Comparison of ENCODE assay signal across 10 cellular contexts in genomic region chr11:67022341-67022933, GRCh38. TPM values are rescaled to one million over a fixed set of nuclear protein-coding genes. Genes with fewer than 3 reads are reported as not detected.
DNase-seq lines count a peak whose midpoint lies in the region; ATAC-seq lines count a peak whose summit lies in the region.
"Had no signal": no experiment of that assay in that cellular context is flagged by ENCODE, and none has a peak within 500 bp of the region (broad histone marks: within the 10 kb centered on the region; RNA-seq: fewer than 3 reads in every experiment).

No MANE protein-coding gene starts in this region.

- H3K4me3 Mint-ChIP-seq in natural killer cell treated with Interleukin-12 subunit alpha and Interleukin-12 subunit beta and Interleukin-15 and Interleukin-18, amount 100 ng/mL, for 72 hours, result peak overlapping the region; percentile 20
- H3K4me3 Mint-ChIP-seq: dendritic cell treated with granulocyte-macrophage colony-stimulating factor and Interleukin-4, amounts not matched to agents 40 ng/mL and 50 ng/mL, for 4 days had no signal

- H3K27me3 Mint-ChIP-seq in natural killer cell treated with Interleukin-12 subunit alpha and Interleukin-12 subunit beta and Interleukin-15 and Interleukin-18, amount 100 ng/mL, for 72 hours, result peaks cover 5 to 31% of the 10 kb centered on the region in 2 donors

- ATAC-seq in natural killer cell treated with Interleukin-12 subunit alpha and Interleukin-12 subunit beta and Interleukin-15 and Interleukin-18, amount 100 ng/mL, for 72 hours, result no peak
- no peak for ATAC-seq in HG02588 (IDR thresholded peaks at IDR 0.05; ENCODE audit: unreplicated experiment)

- H3K9me3 Mint-ChIP-seq in natural killer cell treated with Interleukin-12 subunit alpha and Interleukin-12 subunit beta and Interleukin-15 and Interleukin-18, amount 100 ng/mL, for 72 hours, result no peaks in the 10 kb centered on the region
- H3K9me3 Mint-ChIP-seq: dendritic cell treated with granulocyte-macrophage colony-stimulating factor and Interleukin-4, amounts not matched to agents 40 ng/mL and 50 ng/mL, for 4 days had no signal

- peak; percentile 41 for DNase-seq in COLO668 (lab: John Stamatoyannopoulos, UW; ENCODE audit: unreplicated experiment)
- peak; percentile 52 for DNase-seq in NCI-H1105 treated with DMSO at 0.1 percent for 48 hours (lab: John Stamatoyannopoulos, UW)
- peak; percentile 46 for DNase-seq in dermis blood vessel endothelial cell
- DNase-seq in natural killer cell treated with Interleukin-12 subunit alpha and Interleukin-12 subunit beta and Interleukin-15 and Interleukin-18, amount 100 ng/mL, for 72 hours (ENCODE audit: low spot score), result no peak
- no peak for DNase-seq in OCI-M1 (lab: John Stamatoyannopoulos, UW)
- no peak for DNase-seq in mesenteric fat pad (ENCODE audit: low spot score)
- DNase-seq in NCI-H1436 treated with DMSO at 0.1 percent for 48 hours (lab: John Stamatoyannopoulos, UW), result no peak

- peaks cover 17 to 23% of the 10 kb centered on the region in 2 donors for H3K4me1 Mint-ChIP-seq in natural killer cell treated with Interleukin-12 subunit alpha and Interleukin-12 subunit beta and Interleukin-15 and Interleukin-18, amount 100 ng/mL, for 72 hours (ENCODE audit: low read depth in 2 of 2)

- no peaks in the 10 kb centered on the region for H3K36me3 Mint-ChIP-seq in natural killer cell treated with Interleukin-12 subunit alpha and Interleukin-12 subunit beta and Interleukin-15 and Interleukin-18, amount 100 ng/mL, for 72 hours

- no peak overlapping the region for H3K27ac Mint-ChIP-seq in natural killer cell treated with Interleukin-12 subunit alpha and Interleukin-12 subunit beta and Interleukin-15 and Interleukin-18, amount 100 ng/mL, for 72 hours
- H3K27ac Mint-ChIP-seq: dendritic cell treated with granulocyte-macrophage colony-stimulating factor and Interleukin-4, amounts not matched to agents 40 ng/mL and 50 ng/mL, for 4 days had no signal

RNA-seq across cellular contexts. Expression of gene SYT12, which starts 0.5 kb away (rescaled TPM):
- total RNA-seq in dermis blood vessel endothelial cell (0.09 and 0.17 TPM in 2 replicates), mesenteric fat pad (3.1 TPM)
- under 1 TPM in 1 of 2 donors, not detected in 1; 0.38 TPM for total RNA-seq in natural killer cell treated with Interleukin-12 subunit alpha and Interleukin-12 subunit beta and Interleukin-15 and Interleukin-18, amount 100 ng/mL, for 72 hours

RNA-seq across cellular contexts. Expression of gene RHOD, which starts 34.2 kb away (rescaled TPM):
- 15.4 and 24.5 TPM in 2 replicates for total RNA-seq in dermis blood vessel endothelial cell
- total RNA-seq in natural killer cell treated with Interleukin-12 subunit alpha and Interleukin-12 subunit beta and Interleukin-15 and Interleukin-18, amount 100 ng/mL, for 72 hours, result not detected
- 22.2 TPM for total RNA-seq in mesenteric fat pad

RNA-seq across cellular contexts. Expression of gene C11orf86, which starts 47.3 kb away (rescaled TPM):
- total RNA-seq in dermis blood vessel endothelial cell, result not detected in 2 replicates
- total RNA-seq in natural killer cell treated with Interleukin-12 subunit alpha and Interleukin-12 subunit beta and Interleukin-15 and Interleukin-18, amount 100 ng/mL, for 72 hours, result not detected
- total RNA-seq in mesenteric fat pad, result 0.64 TPM
- total RNA-seq: thyroid gland had no signal

Comparison
In these comparisons a context has a peak if more than half of its experiments do, and no peak if none do; other contexts are left out.
1. DNase-seq: peak in COLO668 (single experiment), NCI-H1105 treated with DMSO at 0.1 percent for 48 hours (single experiment) and dermis blood vessel endothelial cell (single experiment); none in natural killer cell treated with Interleukin-12 subunit alpha and Interleukin-12 subunit beta and Interleukin-15 and Interleukin-18, amount 100 ng/mL, for 72 hours (single experiment), OCI-M1 (single experiment), mesenteric fat pad (single experiment) and NCI-H1436 treated with DMSO at 0.1 percent for 48 hours (single experiment).
2. RNA of gene RHOD, which starts 34.2 kb away (total RNA-seq): 15.4 to 24.5 TPM in dermis blood vessel endothelial cell and 22.2 TPM in mesenteric fat pad (single experiment); not detected in natural killer cell treated with Interleukin-12 subunit alpha and Interleukin-12 subunit beta and Interleukin-15 and Interleukin-18, amount 100 ng/mL, for 72 hours; every median in the first group is over 10 times any median in the second.